36 cellular contexts compared by ENCODE assay signal in the genomic region with DNA sequence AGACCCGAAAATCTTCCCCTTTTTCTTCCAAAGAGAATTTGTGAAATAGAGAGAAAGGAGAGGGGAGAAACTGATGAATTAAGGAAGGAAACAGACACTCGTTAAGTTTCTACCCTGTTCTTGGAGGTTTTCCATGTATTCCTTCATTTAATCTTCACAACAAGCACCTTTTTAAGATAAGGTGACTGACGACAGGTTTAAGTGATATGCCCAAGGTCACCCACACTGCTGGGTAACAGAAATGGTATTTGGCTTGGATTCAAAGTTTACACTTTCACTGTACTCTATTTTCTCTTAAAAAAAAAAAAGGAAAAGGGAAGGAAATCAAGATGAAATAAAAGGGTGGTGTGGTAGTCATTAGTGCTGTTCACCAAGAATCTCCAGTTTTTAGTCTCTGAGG. TPM values are rescaled to one million over a fixed set of nuclear protein-coding genes. Genes with fewer than 3 reads are reported as not detected.
"Had no signal": no experiment of that assay in that cellular context is flagged by ENCODE, and none has a peak within 500 bp of the region (broad histone marks: within the 10 kb centered on the region; RNA-seq: fewer than 3 reads in every experiment).

No MANE protein-coding gene starts in this region.

- H3K36me3 ChIP-seq: adrenal gland, cardiac muscle cell had no signal

- H3K4me3 ChIP-seq: adrenal gland, cardiac muscle cell had no signal

- H3K27ac ChIP-seq: adrenal gland, cardiac muscle cell, VCaP had no signal

- H3K9me3 ChIP-seq: adrenal gland had no signal

- FAIRE-seq: astrocyte, bronchial epithelial cell, TTC549 had no signal

- ATAC-seq: activated CD8-positive, alpha-beta T cell treated with anti-CD3 and anti-CD28 coated beads for 36 hours; activated naive CD4-positive, alpha-beta T cell treated with anti-CD3 and anti-CD28 coated beads, Interleukin-2, amount 50 U/mL, for 72 hours; activated T-cell treated with anti-CD3 and anti-CD28 coated beads, Interleukin-2, amount 50 U/mL, for 4 hours; activated T-cell treated with anti-CD3 and anti-CD28 coated beads, Interleukin-2, amount 50 U/mL, for 72 hours; activated T-helper 17 cell treated with anti-CD3 and anti-CD28 coated beads, Interleukin-2, amount 50 U/mL, for 72 hours had no signal

- DNase-seq: activated B cell treated with CpG ODN at 0.5 μM for 24 hours; activated CD4-positive, alpha-beta memory T cell treated with anti-CD3 and anti-CD28 coated beads for 36 hours; activated CD4-positive, alpha-beta T cell treated with anti-CD3 and anti-CD28 coated beads for 4 hours; activated CD4-positive, alpha-beta T cell treated with anti-CD3 and anti-CD28 coated beads, Interleukin-2, amount 10 ng/mL, durations not matched to agents 24 days and 14 days; activated CD4-positive, alpha-beta T cell treated with anti-CD3 and anti-CD28 coated beads, Interleukin-2, amount 50 U/mL, for 1 hour; activated CD4-positive, alpha-beta T cell treated with anti-CD3 and anti-CD28 coated beads, Interleukin-2, amount 50 U/mL, for 4 hours; activated CD4-positive, CD25-positive, alpha-beta regulatory T cell treated with anti-CD3 and anti-CD28 coated beads, Interleukin-2, amount 50 U/mL, for 72 hours; activated CD8-positive, alpha-beta memory T cell treated with anti-CD3 and anti-CD28 coated beads, Interleukin-2, amount 50 U/mL, for 4 hours; activated CD8-positive, alpha-beta T cell treated with anti-CD3 and anti-CD28 coated beads for 36 hours; activated effector memory CD4-positive, alpha-beta T cell treated with anti-CD3 and anti-CD28 coated beads, Interleukin-2, amount 50 U/mL, for 16 hours; activated gamma-delta T cell treated with Interleukin-2 at 50 U/mL for 16 hours; activated naive CD4-positive, alpha-beta T cell; activated naive CD4-positive, alpha-beta T cell treated with anti-CD3 and anti-CD28 coated beads for 36 hours; activated naive CD4-positive, alpha-beta T cell treated with anti-CD3 and anti-CD28 coated beads, Interleukin-2, amount 50 U/mL, for 16 hours; activated naive CD8-positive, alpha-beta T cell treated with anti-CD3 and anti-CD28 coated beads for 36 hours; activated T-cell treated with anti-CD3 and anti-CD28 coated beads for 4 hours; activated T-cell treated with anti-CD3 and anti-CD28 coated beads, Interleukin-2, amount 50 U/mL, for 1 hour; activated T-cell treated with anti-CD3 and anti-CD28 coated beads, Interleukin-2, amount 50 U/mL, for 4 hours; activated T-cell treated with anti-CD3 and anti-CD28 coated beads, Interleukin-2, amount 50 U/mL, for 72 hours; adrenal gland; amniotic stem cell; aorta; caudate nucleus; cerebellar nuclear complex; T-helper 1 cell; T-helper 2 cell; T-helper 9 cell had no signal

- H3K4me1 ChIP-seq: adrenal gland had no signal

- H3K27me3 ChIP-seq: adrenal gland had no signal

RNA-seq across cellular contexts. Expression of a gene that starts 33.5 kb away (rescaled TPM):
- total RNA-seq: activated B cell treated with CpG ODN at 0.5 μM for 24 hours; activated CD4-positive, alpha-beta memory T cell treated with anti-CD3 and anti-CD28 coated beads for 36 hours; activated CD4-positive, alpha-beta T cell treated with anti-CD3 and anti-CD28 coated beads, Interleukin-2, amount 10 ng/mL, durations not matched to agents 24 days and 14 days; activated CD8-positive, alpha-beta memory T cell treated with anti-CD3 and anti-CD28 coated beads for 36 hours; activated CD8-positive, alpha-beta T cell treated with anti-CD3 and anti-CD28 coated beads for 36 hours; activated naive CD4-positive, alpha-beta T cell treated with anti-CD3 and anti-CD28 coated beads for 36 hours; activated naive CD4-positive, alpha-beta T cell treated with anti-CD3 and anti-CD28 coated beads, Interleukin-2, amount 50 U/mL, for 72 hours; activated naive CD8-positive, alpha-beta T cell treated with anti-CD3 and anti-CD28 coated beads for 36 hours; activated T-cell treated with anti-CD3 and anti-CD28 coated beads, Interleukin-2, amount 50 U/mL, for 72 hours; activated T-helper 1 cell treated with anti-CD3 and anti-CD28 coated beads, Interleukin-12 subunit alpha, Interleukin-12 subunit beta, Interleukin-2, Interleukin-4 antibody, amounts not matched to agents 30 ng/mL and 10 ng/mL and 1 ng/mL, durations not matched to agents 14 hours and 24 hours and 36 hours; activated T-helper 17 cell treated with anti-CD3 and anti-CD28 coated beads, Interleukin-2, amount 50 U/mL, for 72 hours; aorta had no signal
